Comparison of ENCODE assay signal across 15 cellular contexts in genomic region chr2:173124441-173124840, GRCh38. TPM values are rescaled to one million over a fixed set of nuclear protein-coding genes. Genes with fewer than 3 reads are reported as not detected.
DNase-seq lines count a peak whose midpoint lies in the region; ATAC-seq, FAIRE-seq and TF ChIP-seq lines count a peak whose summit lies in the region.
"Had no signal": no experiment of that assay in that cellular context is flagged by ENCODE, and none has a peak within 500 bp of the region (broad histone marks: within the 10 kb centered on the region; RNA-seq: fewer than 3 reads in every experiment).

No MANE protein-coding gene starts in this region.

- H3K36me3 Mint-ChIP-seq in astrocyte (ENCODE audit: low read depth, unreplicated experiment): peaks cover 14% of the 10 kb centered on the region
- H3K36me3 Mint-ChIP-seq in activated CD8-positive, alpha-beta T cell treated with anti-CD3 and anti-CD28 coated beads, Interleukin-2, amount 10 ng/mL, durations not matched to agents 7 days and 5 days (ENCODE audit: low read depth): peaks cover 11% of the 10 kb centered on the region

- CTCF ChIA-PET in HEK293 (lab: Yijun Ruan, JAX): interaction anchor here (0.9 to 1.5 kb wide), 2 partner anchors 33 to 97 kb away, joined by 3 to 5 read pairs; no protein-coding TSS in a partner anchor
- CTCF ChIA-PET in activated CD8-positive, alpha-beta T cell treated with anti-CD3 and anti-CD28 coated beads, Interleukin-2, amount 10 ng/mL, durations not matched to agents 7 days and 5 days (lab: Charles Lee): interaction anchor here (0.9 to 1.7 kb wide), 2 partner anchors 9 to 97 kb away, joined by 3 to 4 read pairs; no protein-coding TSS in a partner anchor

- H4K20me1 ChIP-seq in astrocyte (ENCODE audit: insufficient read depth, low read length): peaks cover 3% of the 10 kb centered on the region

- H3K79me2 ChIP-seq in astrocyte (ENCODE audit: insufficient read depth, low read length): peaks cover 12% of the 10 kb centered on the region

- no peak overlapping the region for H3K4me3 Mint-ChIP-seq in astrocyte (ENCODE audit: unreplicated experiment)
- H3K4me3 Mint-ChIP-seq in activated CD8-positive, alpha-beta T cell treated with anti-CD3 and anti-CD28 coated beads, Interleukin-2, amount 10 ng/mL, durations not matched to agents 7 days and 5 days: no peak overlapping the region
- H3K4me3 Mint-ChIP-seq: neural progenitor cell had no signal

- ATAC-seq in activated CD8-positive, alpha-beta T cell treated with anti-CD3 and anti-CD28 coated beads, Interleukin-2, amount 10 ng/mL, durations not matched to agents 7 days and 5 days: no peak

- H3K4me2 ChIP-seq in astrocyte (ENCODE audit: low read length): no peak overlapping the region
- H3K4me2 ChIP-seq: neural progenitor cell had no signal

- H3K27me3 Mint-ChIP-seq in astrocyte (ENCODE audit: low read depth, unreplicated experiment): no peaks in the 10 kb centered on the region
- H3K27me3 Mint-ChIP-seq in activated CD8-positive, alpha-beta T cell treated with anti-CD3 and anti-CD28 coated beads, Interleukin-2, amount 10 ng/mL, durations not matched to agents 7 days and 5 days (ENCODE audit: low read depth): no peaks in the 10 kb centered on the region

- no peaks in the 10 kb centered on the region for H3K9me3 Mint-ChIP-seq in astrocyte (ENCODE audit: unreplicated experiment)
- no peaks in the 10 kb centered on the region for H3K9me3 Mint-ChIP-seq in activated CD8-positive, alpha-beta T cell treated with anti-CD3 and anti-CD28 coated beads, Interleukin-2, amount 10 ng/mL, durations not matched to agents 7 days and 5 days (ENCODE audit: insufficient read depth)
- H3K9me3 Mint-ChIP-seq: activated T-helper 2 cell treated with anti-CD3 and anti-CD28 coated beads, Interferon-gamma antibody, Interleukin-2, Interleukin-4, amounts not matched to agents 10 μg/mL and 5 μg/mL and 100 μg/mL, durations not matched to agents 14 hours and 24 hours and 36 hours; neural progenitor cell had no signal

- H3K4me1 Mint-ChIP-seq in astrocyte (ENCODE audit: low read depth, unreplicated experiment): peaks cover 25% of the 10 kb centered on the region
- peaks cover 5% of the 10 kb centered on the region for H3K4me1 Mint-ChIP-seq in activated CD8-positive, alpha-beta T cell treated with anti-CD3 and anti-CD28 coated beads, Interleukin-2, amount 10 ng/mL, durations not matched to agents 7 days and 5 days (ENCODE audit: low read depth)
- H3K4me1 Mint-ChIP-seq: neural progenitor cell had no signal

- H3K9ac ChIP-seq in astrocyte (ENCODE audit: low read length): no peak overlapping the region
- no peak overlapping the region for H3K9ac ChIP-seq in colonic mucosa (ENCODE audit: low read depth in 2 of 2, low read length in 2 of 2)
- H3K9ac ChIP-seq: neural progenitor cell had no signal

- no peaks in the 10 kb centered on the region for H3K4me1 ChIP-seq in HEK293 (ENCODE audit: control insufficient read depth, insufficient read depth, low read length)
- peaks cover 10% of the 10 kb centered on the region for H3K4me1 ChIP-seq in astrocyte (ENCODE audit: insufficient read depth, low read length)
- H3K4me1 ChIP-seq in left ventricle myocardium inferior: peaks cover 62% of the 10 kb centered on the region
- H3K4me1 ChIP-seq in colonic mucosa: no peaks in the 10 kb centered on the region
- H3K4me1 ChIP-seq: breast epithelium, neural progenitor cell had no signal

- H3K4me3 ChIP-seq in HEK293 (ENCODE audit: low read depth, low read length): no peak overlapping the region
- no peak overlapping the region for H3K4me3 ChIP-seq in astrocyte (ENCODE audit: insufficient read depth, low read depth, low read length)
- no peak overlapping the region for H3K4me3 ChIP-seq in left ventricle myocardium inferior
- no peak overlapping the region for H3K4me3 ChIP-seq in colonic mucosa
- H3K4me3 ChIP-seq: breast epithelium, neural progenitor cell, vagina had no signal

- no peaks in the 10 kb centered on the region for H3K27me3 ChIP-seq in astrocyte (ENCODE audit: insufficient read depth, low read length)
- H3K27me3 ChIP-seq in left ventricle myocardium inferior (ENCODE audit: low read depth): no peaks in the 10 kb centered on the region
- H3K27me3 ChIP-seq in colonic mucosa: no peaks in the 10 kb centered on the region
- H3K27me3 ChIP-seq: breast epithelium, neural progenitor cell, vagina had no signal

- DNase-seq in A172 (ENCODE audit: low spot score): peak; percentile 49
- DNase-seq in astrocyte (ENCODE audit: low read depth): peak; percentile 21
- no peak for DNase-seq in left ventricle myocardium inferior
- no peak for DNase-seq in colonic mucosa
- DNase-seq in activated CD8-positive, alpha-beta T cell treated with anti-CD3 and anti-CD28 coated beads, Interleukin-2, amount 10 ng/mL, durations not matched to agents 7 days and 5 days: no peak
- no peak for DNase-seq in GDM1 (lab: John Stamatoyannopoulos, UW)
- no peak for DNase-seq in activated CD4-positive, alpha-beta T cell treated with anti-CD3 and anti-CD28 coated beads for 48 hours
- DNase-seq: activated CD4-positive, alpha-beta T cell treated with anti-CD3 and anti-CD28 coated beads for 4 hours; NCI-H774 had no signal

- no peak overlapping the region for H2AFZ ChIP-seq in astrocyte (ENCODE audit: low read depth, low read length)
- H2AFZ ChIP-seq: neural progenitor cell had no signal

- no peak overlapping the region for H3K27ac ChIP-seq in HEK293 (ENCODE audit: extremely low read depth, low read depth, low read length)
- no peak overlapping the region for H3K27ac ChIP-seq in astrocyte (ENCODE audit: low read depth, low read length)
- peak overlapping the region; percentile 48 for H3K27ac ChIP-seq in left ventricle myocardium inferior (replicated peaks)
- no peak overlapping the region for H3K27ac ChIP-seq in colonic mucosa
- H3K27ac ChIP-seq: neural progenitor cell, vagina had no signal

- intact Hi-C loops in left ventricle myocardium inferior (cut with micrococcal nuclease): no loop called here
- intact Hi-C loops in colonic mucosa (cut with DNase I): no loop called here

- peak overlapping the region; percentile 92 for H3K27ac Mint-ChIP-seq in astrocyte (ENCODE audit: unreplicated experiment)
- no peak overlapping the region for H3K27ac Mint-ChIP-seq in activated CD8-positive, alpha-beta T cell treated with anti-CD3 and anti-CD28 coated beads, Interleukin-2, amount 10 ng/mL, durations not matched to agents 7 days and 5 days
- H3K27ac Mint-ChIP-seq: activated T-helper 2 cell treated with anti-CD3 and anti-CD28 coated beads, Interferon-gamma antibody, Interleukin-2, Interleukin-4, amounts not matched to agents 10 μg/mL and 5 μg/mL and 100 μg/mL, durations not matched to agents 14 hours and 24 hours and 36 hours; neural progenitor cell had no signal

- POLR2A ChIA-PET in HEK293 (lab: Yijun Ruan, JAX): interaction anchor here (0.7 kb wide), 1 partner anchor 78 kb away, joined by 4 read pairs; no protein-coding TSS in a partner anchor
- POLR2A ChIA-PET in activated CD8-positive, alpha-beta T cell treated with anti-CD3 and anti-CD28 coated beads, Interleukin-2, amount 10 ng/mL, durations not matched to agents 7 days and 5 days (lab: Charles Lee): no interaction called here

- no peak for TF ChIP-seq CTCF in HEK293 (tag by site-specific recombination; IDR thresholded peaks at IDR 0.05)
- TF ChIP-seq CTCF in astrocyte (IDR thresholded peaks at IDR 0.05; ENCODE audit: insufficient read depth, low read depth, low read length): no peak
- TF ChIP-seq CTCF in left ventricle myocardium inferior (IDR thresholded peaks at IDR 0.05; ENCODE audit: borderline replicate concordance): no peak
- TF ChIP-seq CTCF in colonic mucosa (IDR thresholded peaks at IDR 0.05): no peak

- no peak for FAIRE-seq in astrocyte (lab: Jason Lieb, UNC)
- FAIRE-seq: G401.6 had no signal

- H3K36me3 ChIP-seq in HEK293 (ENCODE audit: control insufficient read depth in 2 of 2, insufficient read depth in 1 of 2, low read length in 2 of 2) (no peaks in the 10 kb centered on the region), astrocyte (ENCODE audit: insufficient read depth, low read length) (peaks cover 3% of the 10 kb centered on the region), left ventricle myocardium inferior (peaks cover 11% of the 10 kb centered on the region), colonic mucosa (no peaks in the 10 kb centered on the region)
- H3K36me3 ChIP-seq: breast epithelium, neural progenitor cell, vagina had no signal

- no peaks in the 10 kb centered on the region for H3K9me3 ChIP-seq in HEK293 (ENCODE audit: control insufficient read depth, insufficient read depth, low read depth, low read length)
- H3K9me3 ChIP-seq in astrocyte (ENCODE audit: insufficient read depth, low read depth, low read length): no peaks in the 10 kb centered on the region
- H3K9me3 ChIP-seq in left ventricle myocardium inferior (replicated peaks): no peaks in the 10 kb centered on the region
- no peaks in the 10 kb centered on the region for H3K9me3 ChIP-seq in colonic mucosa
- H3K9me3 ChIP-seq: breast epithelium, vagina had no signal

TF ChIP-seq in HEK293, 187 proteins besides CTCF, POLR2A, EP300 and RAD21 (continues in another document):
- TF ChIP-seq ZSCAN30 (tag by site-specific recombination; IDR thresholded peaks at IDR 0.05) (no peak), SCRT2 (tag by site-specific recombination; IDR thresholded peaks at IDR 0.05) (peak; percentile 58)

RNA-seq across cellular contexts. Expression of gene MAP3K20, which starts 48.8 kb away (rescaled TPM):
- total RNA-seq in A172 (2014; rRNA removed; shearing (Covaris generic)): 43.2 and 51.4 TPM in 2 replicates
- total RNA-seq in astrocyte (41.2 and 42.4 TPM in 2 replicates), left ventricle myocardium inferior (466 TPM), colonic mucosa (10 to 100 TPM; 22.6 to 38.9 TPM)
- 10 to 100 TPM; 15.6 to 16.0 TPM for total RNA-seq in activated CD8-positive, alpha-beta T cell treated with anti-CD3 and anti-CD28 coated beads, Interleukin-2, amount 10 ng/mL, durations not matched to agents 7 days and 5 days

Comparison
In these comparisons a context has a peak if more than half of its experiments do, and no peak if none do; other contexts are left out.
1. DNase-seq: peak in A172 (single experiment) and astrocyte (single experiment); none in left ventricle myocardium inferior (single experiment), colonic mucosa (single experiment), activated CD8-positive, alpha-beta T cell treated with anti-CD3 and anti-CD28 coated beads, Interleukin-2, amount 10 ng/mL, durations not matched to agents 7 days and 5 days (single experiment), GDM1 (single experiment) and activated CD4-positive, alpha-beta T cell treated with anti-CD3 and anti-CD28 coated beads for 48 hours (single experiment).